Comparison of ENCODE assay signal across 19 cellular contexts in the genomic region with DNA sequence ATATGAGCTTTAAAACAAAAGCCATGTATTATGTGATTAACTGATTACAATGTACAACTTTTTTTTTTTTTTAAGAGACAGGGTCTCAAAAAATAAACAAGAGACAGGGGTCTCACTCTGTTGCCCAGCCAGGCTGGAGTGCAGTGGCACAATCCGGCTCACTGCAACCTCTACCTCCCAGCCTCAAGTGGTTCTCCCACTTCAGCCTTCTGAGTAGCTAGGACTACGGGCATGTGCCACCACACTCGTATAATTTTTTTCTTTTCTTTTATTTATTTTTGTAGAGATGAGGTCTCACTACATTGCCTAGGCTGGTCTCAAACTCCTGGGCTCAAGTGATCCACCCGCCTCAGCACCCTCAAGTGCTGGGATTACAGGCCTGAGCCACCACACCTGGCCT.
"Had no signal": no experiment of that assay in that cellular context is flagged by ENCODE, and none has a peak within 500 bp of the region (broad histone marks: within the 10 kb centered on the region; RNA-seq: fewer than 3 reads in every experiment).

No MANE protein-coding gene starts in this region.

- ATAC-seq: gastroesophageal sphincter, heart left ventricle, left ventricle myocardium superior had no signal

- H3K9me3 ChIP-seq: esophagus muscularis mucosa, gastroesophageal sphincter, heart left ventricle had no signal

- H3K4me3 ChIP-seq: coronary artery, dorsolateral prefrontal cortex, esophagus muscularis mucosa, gastroesophageal sphincter, heart left ventricle, hepatocyte, lung had no signal

- DNase-seq: dermis blood vessel endothelial cell; dorsolateral prefrontal cortex; effector CD4-positive, alpha-beta T cell; effector memory CD4-positive, alpha-beta T cell; foreskin keratinocyte; heart left ventricle; immature natural killer cell; islet precursor cell; kidney; kidney glomerular epithelial cell; left colon; left ventricle myocardium superior; mammary epithelial cell; mesendoderm had no signal

- H3K27me3 ChIP-seq: dorsolateral prefrontal cortex, esophagus muscularis mucosa, foreskin keratinocyte, gastroesophageal sphincter, heart left ventricle, hepatocyte had no signal

- H3K27ac ChIP-seq: coronary artery, dorsolateral prefrontal cortex, esophagus muscularis mucosa, foreskin keratinocyte, gastroesophageal sphincter, heart left ventricle, hepatocyte had no signal
